Comparison of ENCODE assay signal across 20 cellular contexts in genomic region chr3:115862824-115863223, GRCh38.
"Had no signal": no experiment of that assay in that cellular context is flagged by ENCODE, and none has a peak within 500 bp of the region (broad histone marks: within the 10 kb centered on the region; RNA-seq: fewer than 3 reads in every experiment).

No MANE protein-coding gene starts in this region.

- H3K27ac ChIP-seq: adrenal gland, foreskin keratinocyte, pancreas had no signal

- DNase-seq: activated CD4-positive, alpha-beta memory T cell treated with anti-CD3 and anti-CD28 coated beads for 36 hours; activated CD8-positive, alpha-beta memory T cell treated with anti-CD3 and anti-CD28 coated beads, Interleukin-2, amount 10 ng/mL, durations not matched to agents 7 days and 5 days; activated effector memory CD4-positive, alpha-beta T cell treated with anti-CD3 and anti-CD28 coated beads, Interleukin-2, amount 50 U/mL, for 16 hours; activated T-cell treated with anti-CD3 and anti-CD28 coated beads, Interleukin-2, amount 50 U/mL, for 24 hours; adrenal gland; cortex of kidney; effector CD4-positive, alpha-beta T cell; foreskin keratinocyte; glutamatergic neuron; pancreas; stimulated activated CD4-positive, alpha-beta T cell treated with anti-CD3 and anti-CD28 coated beads, Interleukin-12 subunit alpha, Interleukin-12 subunit beta, amount 100 ng/mL, for 4 hours; stimulated activated CD4-positive, alpha-beta T cell treated with anti-CD3 and anti-CD28 coated beads, Interleukin-2, amount 100 ng/mL, for 24 hours; T-cell; T-helper 9 cell had no signal

- H3K4me1 Mint-ChIP-seq: activated CD8-positive, alpha-beta memory T cell treated with anti-CD3 and anti-CD28 coated beads, Interleukin-2, amount 10 ng/mL, durations not matched to agents 7 days and 5 days; activated naive CD4-positive, alpha-beta T cell treated with anti-CD3 and anti-CD28 coated beads, Interleukin-2, amount 50 U/mL, for 24 hours; stimulated activated effector memory CD8-positive, alpha-beta T cell treated with anti-CD3 and anti-CD28 coated beads, Interleukin-12 subunit alpha, Interleukin-12 subunit beta, amount 100 ng/mL, for 72 hours; T-cell had no signal

- H3K27me3 ChIP-seq: adrenal gland, pancreas had no signal

- H3K36me3 Mint-ChIP-seq: activated CD4-positive, alpha-beta memory T cell treated with anti-CD3 and anti-CD28 coated beads for 36 hours; activated CD8-positive, alpha-beta memory T cell treated with anti-CD3 and anti-CD28 coated beads, Interleukin-2, amount 10 ng/mL, durations not matched to agents 7 days and 5 days; activated naive CD4-positive, alpha-beta T cell treated with anti-CD3 and anti-CD28 coated beads, Interleukin-2, amount 50 U/mL, for 24 hours; mesothelial cell of epicardium; stimulated activated effector memory CD8-positive, alpha-beta T cell treated with anti-CD3 and anti-CD28 coated beads, Interleukin-12 subunit alpha, Interleukin-12 subunit beta, amount 100 ng/mL, for 72 hours; T-cell had no signal

- H3K4me3 ChIP-seq: adrenal gland, lung, pancreas had no signal

- H3K36me3 ChIP-seq: adrenal gland, pancreas had no signal

- H3K4me3 Mint-ChIP-seq: activated CD4-positive, alpha-beta memory T cell treated with anti-CD3 and anti-CD28 coated beads for 36 hours; activated CD8-positive, alpha-beta memory T cell treated with anti-CD3 and anti-CD28 coated beads, Interleukin-2, amount 10 ng/mL, durations not matched to agents 7 days and 5 days; activated naive CD4-positive, alpha-beta T cell treated with anti-CD3 and anti-CD28 coated beads, Interleukin-2, amount 50 U/mL, for 24 hours; activated T-cell treated with anti-CD3 and anti-CD28 coated beads, Interleukin-2, amount 50 U/mL, for 24 hours; central memory CD8-positive, alpha-beta T cell; mesothelial cell of epicardium; neural crest cell; stimulated activated effector memory CD8-positive, alpha-beta T cell treated with anti-CD3 and anti-CD28 coated beads, Interleukin-12 subunit alpha, Interleukin-12 subunit beta, amount 100 ng/mL, for 72 hours; T-cell had no signal

- H3K9me3 ChIP-seq: adrenal gland, pancreas had no signal

- H3K9me3 Mint-ChIP-seq: activated CD4-positive, alpha-beta memory T cell treated with anti-CD3 and anti-CD28 coated beads for 36 hours; activated naive CD4-positive, alpha-beta T cell treated with anti-CD3 and anti-CD28 coated beads, Interleukin-2, amount 50 U/mL, for 24 hours; activated T-cell treated with anti-CD3 and anti-CD28 coated beads, Interleukin-2, amount 50 U/mL, for 24 hours; central memory CD8-positive, alpha-beta T cell; mesothelial cell of epicardium; neural crest cell; T-cell had no signal

- H3K27ac Mint-ChIP-seq: activated CD4-positive, alpha-beta memory T cell treated with anti-CD3 and anti-CD28 coated beads for 36 hours; activated CD8-positive, alpha-beta memory T cell treated with anti-CD3 and anti-CD28 coated beads, Interleukin-2, amount 10 ng/mL, durations not matched to agents 7 days and 5 days; activated naive CD4-positive, alpha-beta T cell treated with anti-CD3 and anti-CD28 coated beads, Interleukin-2, amount 50 U/mL, for 24 hours; activated T-cell treated with anti-CD3 and anti-CD28 coated beads, Interleukin-2, amount 50 U/mL, for 24 hours; mesothelial cell of epicardium; stimulated activated effector memory CD8-positive, alpha-beta T cell treated with anti-CD3 and anti-CD28 coated beads, Interleukin-12 subunit alpha, Interleukin-12 subunit beta, amount 100 ng/mL, for 72 hours; T-cell had no signal
